Comparison of ENCODE assay signal across 16 cellular contexts in genomic region chr3:126928921-126929485, GRCh38. TPM values are rescaled to one million over a fixed set of nuclear protein-coding genes. Genes with fewer than 3 reads are reported as not detected.
DNase-seq lines count a peak whose midpoint lies in the region; ATAC-seq and TF ChIP-seq lines count a peak whose summit lies in the region.
"Had no signal": no experiment of that assay in that cellular context is flagged by ENCODE, and none has a peak within 500 bp of the region (broad histone marks: within the 10 kb centered on the region; RNA-seq: fewer than 3 reads in every experiment).

No MANE protein-coding gene starts in this region.

- H3K4me3 ChIP-seq in BE2C (ENCODE audit: low read depth, low read length), result no peak overlapping the region
- no peak overlapping the region for H3K4me3 ChIP-seq in RWPE2 (ENCODE audit: severe bottlenecking)
- H3K4me3 ChIP-seq: HAP-1 had no signal

- no peak overlapping the region for H3K27ac ChIP-seq in RWPE2 (ENCODE audit: poor library complexity, severe bottlenecking)
- H3K27ac ChIP-seq: C4-2B, HL-60 had no signal

- TF ChIP-seq CTCF in BE2C (IDR thresholded peaks at IDR 0.05; ENCODE audit: low read depth, low read length) (no peak), RWPE2 (IDR thresholded peaks at IDR 0.05; ENCODE audit: poor library complexity, severe bottlenecking) (no peak), nephron progenitor cell (IDR thresholded peaks at IDR 0.05) (no peak)

- H3K27me3 ChIP-seq in BE2C (no peaks in the 10 kb centered on the region), RWPE2 (ENCODE audit: insufficient read depth, poor library complexity, severe bottlenecking) (no peaks in the 10 kb centered on the region)

- H3K4me1 ChIP-seq in BE2C, result peaks cover 52% of the 10 kb centered on the region
- peaks cover 17% of the 10 kb centered on the region for H3K4me1 ChIP-seq in RWPE2 (ENCODE audit: insufficient read depth, poor library complexity, severe bottlenecking)

- DNase-seq in BE2C (peak; percentile 77), RWPE2 (ENCODE audit: low spot score) (peak; percentile 1), nephron progenitor cell (no peak), glomerular visceral epithelial cell (ENCODE audit: extremely low spot score) (no peak), hepatic stellate cell (ENCODE audit: low spot score) (no peak)
- DNase-seq in stimulated activated effector memory CD8-positive, alpha-beta T cell treated with anti-CD3 and anti-CD28 coated beads, Interleukin-12 subunit alpha, Interleukin-12 subunit beta, amount 100 ng/mL, for 72 hours (ENCODE audit: low spot score in 2 of 2), result no peak
- DNase-seq: CD4-positive, alpha-beta memory T cell; DMS79 treated with DMSO at 0.1 percent for 48 hours; EL; HFFc6; KBM-7 had no signal

- H3K9me3 ChIP-seq in BE2C (no peaks in the 10 kb centered on the region), RWPE2 (ENCODE audit: severe bottlenecking) (no peaks in the 10 kb centered on the region)
- H3K9me3 ChIP-seq: HAP-1 had no signal

- H3K4me1 Mint-ChIP-seq in nephron progenitor cell, result peaks cover 58% of the 10 kb centered on the region
- peaks cover 33% of the 10 kb centered on the region for H3K4me1 Mint-ChIP-seq in stimulated activated effector memory CD8-positive, alpha-beta T cell treated with anti-CD3 and anti-CD28 coated beads, Interleukin-12 subunit alpha, Interleukin-12 subunit beta, amount 100 ng/mL, for 72 hours

- H3K36me3 Mint-ChIP-seq in nephron progenitor cell (ENCODE audit: low read depth), result no peaks in the 10 kb centered on the region
- no peaks in the 10 kb centered on the region for H3K36me3 Mint-ChIP-seq in stimulated activated effector memory CD8-positive, alpha-beta T cell treated with anti-CD3 and anti-CD28 coated beads, Interleukin-12 subunit alpha, Interleukin-12 subunit beta, amount 100 ng/mL, for 72 hours

- H3K27ac Mint-ChIP-seq in nephron progenitor cell, result peak overlapping the region; percentile 17
- peak overlapping the region; percentile 30 for H3K27ac Mint-ChIP-seq in stimulated activated effector memory CD8-positive, alpha-beta T cell treated with anti-CD3 and anti-CD28 coated beads, Interleukin-12 subunit alpha, Interleukin-12 subunit beta, amount 100 ng/mL, for 72 hours
- H3K27ac Mint-ChIP-seq: B cell, HFFc6 had no signal

- H3K36me3 ChIP-seq in BE2C, result no peaks in the 10 kb centered on the region
- H3K36me3 ChIP-seq in RWPE2 (ENCODE audit: low read depth), result no peaks in the 10 kb centered on the region
- H3K36me3 ChIP-seq: HAP-1 had no signal

- H3K4me3 Mint-ChIP-seq in nephron progenitor cell, result no peak overlapping the region
- no peak overlapping the region for H3K4me3 Mint-ChIP-seq in stimulated activated effector memory CD8-positive, alpha-beta T cell treated with anti-CD3 and anti-CD28 coated beads, Interleukin-12 subunit alpha, Interleukin-12 subunit beta, amount 100 ng/mL, for 72 hours
- H3K4me3 Mint-ChIP-seq: B cell; CD4-positive, alpha-beta memory T cell; HFFc6 had no signal

- no peaks in the 10 kb centered on the region for H3K9me3 Mint-ChIP-seq in nephron progenitor cell
- no peaks in the 10 kb centered on the region for H3K9me3 Mint-ChIP-seq in stimulated activated effector memory CD8-positive, alpha-beta T cell treated with anti-CD3 and anti-CD28 coated beads, Interleukin-12 subunit alpha, Interleukin-12 subunit beta, amount 100 ng/mL, for 72 hours
- H3K9me3 Mint-ChIP-seq: CD4-positive, alpha-beta memory T cell; HFFc6 had no signal

- peaks cover 20% of the 10 kb centered on the region for H3K27me3 Mint-ChIP-seq in nephron progenitor cell (ENCODE audit: low read depth, poor library complexity)
- H3K27me3 Mint-ChIP-seq: CD4-positive, alpha-beta memory T cell had no signal

- ATAC-seq in RWPE2 (ENCODE audit: low read depth) (no peak), HG02884 (IDR thresholded peaks at IDR 0.05; ENCODE audit: unreplicated experiment) (no peak)
- ATAC-seq in stimulated activated effector memory CD8-positive, alpha-beta T cell treated with anti-CD3 and anti-CD28 coated beads, Interleukin-12 subunit alpha, Interleukin-12 subunit beta, amount 100 ng/mL, for 72 hours, result no peak

RNA-seq across cellular contexts. Expression of gene PLXNA1, which starts 53.9 kb away (rescaled TPM):
- polyA plus RNA-seq in BE2C (2012; ENCODE audit: insufficient read depth, insufficient read length, low read depth), result 261 TPM

Comparison
In these comparisons a context has a peak if more than half of its experiments do, and no peak if none do; other contexts are left out.
1. DNase-seq: peak in BE2C (single experiment) and RWPE2 (single experiment); none in nephron progenitor cell (single experiment), stimulated activated effector memory CD8-positive, alpha-beta T cell treated with anti-CD3 and anti-CD28 coated beads, Interleukin-12 subunit alpha, Interleukin-12 subunit beta, amount 100 ng/mL, for 72 hours (0 of 2), glomerular visceral epithelial cell (single experiment) and hepatic stellate cell (single experiment).